ENCODE assay signal across 1 cellular context in the genomic region with DNA sequence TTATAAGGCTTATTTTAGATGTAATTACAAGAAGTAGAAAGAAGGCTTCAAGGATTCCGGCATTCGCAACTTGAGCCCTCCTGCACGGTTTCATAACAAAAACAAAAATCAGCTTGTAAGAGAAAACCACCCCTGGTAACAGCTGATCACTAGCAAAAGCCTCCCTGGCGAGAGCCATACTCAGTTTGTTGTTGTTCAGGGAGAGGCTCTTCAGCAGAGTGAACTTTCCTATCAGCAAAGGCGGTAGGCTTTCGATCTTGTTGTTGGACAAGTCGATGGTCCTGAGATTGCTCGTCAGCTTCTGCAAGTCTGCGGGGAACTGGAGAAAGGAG.
TF ChIP-seq lines count a peak whose summit lies in the region.

No MANE protein-coding gene starts in this region.

TF ChIP-seq in IMR-90, 13 proteins besides CTCF, POLR2A, EP300 and RAD21 (continued from another document):
- no peak for TF ChIP-seq RCOR1 (IDR thresholded peaks at IDR 0.05; ENCODE audit: insufficient replicate concordance, low read length)
- TF ChIP-seq NFE2L2 (IDR thresholded peaks at IDR 0.05; ENCODE audit: low read depth, low read length) = no peak
